Comparison of ENCODE assay signal across 12 cellular contexts in the genomic region with DNA sequence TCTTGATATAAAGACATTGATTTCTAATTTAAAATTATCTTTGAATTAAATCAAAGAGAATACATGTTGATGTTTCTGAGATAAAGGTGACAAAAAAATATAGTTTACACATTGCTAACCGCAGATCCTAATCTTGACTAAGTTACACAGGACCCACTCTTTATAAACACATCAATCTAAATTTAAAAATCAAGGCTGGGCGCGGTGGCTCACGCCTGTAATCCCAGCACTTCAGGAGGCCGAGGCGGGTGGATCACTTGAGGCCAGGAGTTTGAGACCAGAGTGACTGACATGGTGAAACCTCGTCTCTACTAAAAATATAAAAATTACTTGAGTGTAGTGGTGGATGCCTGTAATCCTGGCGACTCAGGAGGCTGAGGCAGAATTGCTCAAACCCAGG. TPM values are rescaled to one million over a fixed set of nuclear protein-coding genes. Genes with fewer than 3 reads are reported as not detected.
DNase-seq lines count a peak whose midpoint lies in the region; ATAC-seq, FAIRE-seq and TF ChIP-seq lines count a peak whose summit lies in the region.
"Had no signal": no experiment of that assay in that cellular context is flagged by ENCODE, and none has a peak within 500 bp of the region (broad histone marks: within the 10 kb centered on the region; RNA-seq: fewer than 3 reads in every experiment).

No MANE protein-coding gene starts in this region.

- peak; percentile 58 for FAIRE-seq in islet of Langerhans (lab: Jason Lieb, UNC)

- H3K4me1 Mint-ChIP-seq in activated T-cell treated with anti-CD3 and anti-CD28 coated beads, Interleukin-2, amount 50 U/mL, for 4 hours (ENCODE audit: low read depth) = peaks cover 10% of the 10 kb centered on the region
- H3K4me1 Mint-ChIP-seq in activated CD8-positive, alpha-beta T cell treated with anti-CD3 and anti-CD28 coated beads, Interleukin-2, amount 10 ng/mL, durations not matched to agents 7 days and 5 days (ENCODE audit: low read depth) = peaks cover 12% of the 10 kb centered on the region

- H3K9me3 ChIP-seq in suprapubic skin (no peaks in the 10 kb centered on the region), mucosa of descending colon (no peaks in the 10 kb centered on the region)
- H3K9me3 ChIP-seq: vagina had no signal

- no peaks in the 10 kb centered on the region for H3K27me3 ChIP-seq in suprapubic skin
- H3K27me3 ChIP-seq: cardiac muscle cell, vagina had no signal

- intact Hi-C loops in mucosa of descending colon (cut with DNase I, micrococcal nuclease) = no loop called here

- H3K4me3 ChIP-seq in suprapubic skin (peak overlapping the region; percentile 80), mucosa of descending colon (no peak overlapping the region)

- H3K9me3 Mint-ChIP-seq in activated T-cell treated with anti-CD3 and anti-CD28 coated beads, Interleukin-2, amount 50 U/mL, for 4 hours = no peaks in the 10 kb centered on the region
- no peaks in the 10 kb centered on the region for H3K9me3 Mint-ChIP-seq in activated CD8-positive, alpha-beta T cell treated with anti-CD3 and anti-CD28 coated beads, Interleukin-2, amount 10 ng/mL, durations not matched to agents 7 days and 5 days (ENCODE audit: insufficient read depth)

- no peak overlapping the region for H3K27ac Mint-ChIP-seq in activated CD8-positive, alpha-beta T cell treated with anti-CD3 and anti-CD28 coated beads, Interleukin-2, amount 10 ng/mL, durations not matched to agents 7 days and 5 days

- no peak for DNase-seq in activated T-cell treated with anti-CD3 and anti-CD28 coated beads, Interleukin-2, amount 50 U/mL, for 4 hours
- DNase-seq in activated T-cell treated with anti-CD3 and anti-CD28 coated beads, Interleukin-2, amount 50 U/mL, for 1 hour = no peak
- DNase-seq in activated CD8-positive, alpha-beta T cell treated with anti-CD3 and anti-CD28 coated beads, Interleukin-2, amount 10 ng/mL, durations not matched to agents 7 days and 5 days = no peak
- DNase-seq in suprapubic skin (ENCODE audit: low spot score in 2 of 2) (peak in 1 of 2 donors; percentile 53), mucosa of descending colon (no peak)
- DNase-seq: MM.1S, WERI-Rb-1 had no signal

- TF ChIP-seq POLR2A in suprapubic skin (IDR thresholded peaks at IDR 0.05) = no peak

- no peak overlapping the region for H3K27ac ChIP-seq in suprapubic skin
- H3K27ac ChIP-seq: WERI-Rb-1 had no signal

- no peaks in the 10 kb centered on the region for H3K27me3 Mint-ChIP-seq in activated T-cell treated with anti-CD3 and anti-CD28 coated beads, Interleukin-2, amount 50 U/mL, for 4 hours (ENCODE audit: low read depth)
- no peaks in the 10 kb centered on the region for H3K27me3 Mint-ChIP-seq in activated CD8-positive, alpha-beta T cell treated with anti-CD3 and anti-CD28 coated beads, Interleukin-2, amount 10 ng/mL, durations not matched to agents 7 days and 5 days (ENCODE audit: low read depth)

- ATAC-seq in activated T-cell treated with anti-CD3 and anti-CD28 coated beads, Interleukin-2, amount 50 U/mL, for 4 hours = no peak
- no peak for ATAC-seq in activated CD8-positive, alpha-beta T cell treated with anti-CD3 and anti-CD28 coated beads, Interleukin-2, amount 10 ng/mL, durations not matched to agents 7 days and 5 days
- ATAC-seq in mucosa of descending colon (no peak), GM18519 (IDR thresholded peaks at IDR 0.05; ENCODE audit: low FRiP score, unreplicated experiment) (no peak), GM21381 (IDR thresholded peaks at IDR 0.05; ENCODE audit: unreplicated experiment) (no peak)

- H3K4me1 ChIP-seq in suprapubic skin = peaks cover 23% of the 10 kb centered on the region
- peaks cover 17% of the 10 kb centered on the region for H3K4me1 ChIP-seq in mucosa of descending colon (ENCODE audit: low read depth)

- peak overlapping the region; percentile 71 for H3K4me3 Mint-ChIP-seq in activated T-cell treated with anti-CD3 and anti-CD28 coated beads, Interleukin-2, amount 50 U/mL, for 4 hours
- peak overlapping the region; percentile 31 for H3K4me3 Mint-ChIP-seq in activated CD8-positive, alpha-beta T cell treated with anti-CD3 and anti-CD28 coated beads, Interleukin-2, amount 10 ng/mL, durations not matched to agents 7 days and 5 days

- TF ChIP-seq CTCF in suprapubic skin (IDR thresholded peaks at IDR 0.05) (no peak), mucosa of descending colon (IDR thresholded peaks at IDR 0.05) (no peak)

- no peaks in the 10 kb centered on the region for H3K36me3 Mint-ChIP-seq in activated T-cell treated with anti-CD3 and anti-CD28 coated beads, Interleukin-2, amount 50 U/mL, for 4 hours (ENCODE audit: insufficient read depth)
- H3K36me3 Mint-ChIP-seq in activated CD8-positive, alpha-beta T cell treated with anti-CD3 and anti-CD28 coated beads, Interleukin-2, amount 10 ng/mL, durations not matched to agents 7 days and 5 days (ENCODE audit: low read depth) = peaks cover 3% of the 10 kb centered on the region

- CTCF ChIA-PET in activated CD8-positive, alpha-beta T cell treated with anti-CD3 and anti-CD28 coated beads, Interleukin-2, amount 10 ng/mL, durations not matched to agents 7 days and 5 days (lab: Charles Lee) = interaction anchor here (1.0 kb wide), 1 partner anchor 235 kb away, joined by 4 read pairs; no protein-coding TSS in a partner anchor

- POLR2A ChIA-PET in activated CD8-positive, alpha-beta T cell treated with anti-CD3 and anti-CD28 coated beads, Interleukin-2, amount 10 ng/mL, durations not matched to agents 7 days and 5 days (lab: Charles Lee) = no interaction called here

- no peak for TF ChIP-seq EP300 in suprapubic skin (IDR thresholded peaks at IDR 0.05)

- WGBS in suprapubic skin = 75% methylated on average over 8 of the region's 8 CpGs

- no peaks in the 10 kb centered on the region for H3K36me3 ChIP-seq in suprapubic skin
- H3K36me3 ChIP-seq in mucosa of descending colon (ENCODE audit: low read depth) = no peaks in the 10 kb centered on the region
- H3K36me3 ChIP-seq: cardiac muscle cell, vagina had no signal

RNA-seq across cellular contexts. Expression of gene ARFGAP3, which starts 1.9 kb away (rescaled TPM):
- 10 to 100 TPM; 21.6 to 34.5 (median 26.8) TPM for total RNA-seq in activated T-cell treated with anti-CD3 and anti-CD28 coated beads, Interleukin-2, amount 50 U/mL, for 4 hours
- total RNA-seq in activated CD8-positive, alpha-beta T cell treated with anti-CD3 and anti-CD28 coated beads, Interleukin-2, amount 10 ng/mL, durations not matched to agents 7 days and 5 days = 10 to 100 TPM; 35.8 to 36.7 TPM
- 10 to 100 TPM; 26.7 to 33.3 (median 31.8) TPM for total RNA-seq in suprapubic skin
- total RNA-seq in mucosa of descending colon = 10 to 100 TPM; 20.0 to 41.3 (median 34.3) TPM
